3 cellular contexts compared by ENCODE assay signal in genomic region chr6:52482903-52483670, GRCh38.
TF ChIP-seq lines count a peak whose summit lies in the region.

No MANE protein-coding gene starts in this region.

TF ChIP-seq in SK-N-SH treated with all-trans-retinoic acid at 6 μM for 48 hours, 23 proteins besides CTCF, POLR2A, EP300 and RAD21 (continued from another document and continues in another):
- TF ChIP-seq GLIS3 (CRISPR knock-in tag; IDR thresholded peaks at IDR 0.05) (no peak), BACH2 (CRISPR knock-in tag; IDR thresholded peaks at IDR 0.05; ENCODE audit: borderline replicate concordance) (no peak), OSR1 (CRISPR knock-in tag; IDR thresholded peaks at IDR 0.05) (no peak), ARNTL (CRISPR knock-in tag; IDR thresholded peaks at IDR 0.05; ENCODE audit: borderline replicate concordance, low read depth) (no peak), TCF4 (CRISPR knock-in tag; IDR thresholded peaks at IDR 0.05; ENCODE audit: borderline replicate concordance) (no peak), ZFP3 (CRISPR knock-in tag; IDR thresholded peaks at IDR 0.05) (no peak), PPARA (CRISPR knock-in tag; IDR thresholded peaks at IDR 0.05; ENCODE audit: borderline replicate concordance) (no peak), ZNF565 (CRISPR knock-in tag; conservative IDR thresholded peaks at IDR 0.05; ENCODE audit: low read depth) (no peak), CSRNP3 (CRISPR knock-in tag; IDR thresholded peaks at IDR 0.05) (no peak), SNAI2 (CRISPR knock-in tag; IDR thresholded peaks at IDR 0.05) (no peak), ZFP30 (CRISPR knock-in tag; IDR thresholded peaks at IDR 0.05) (no peak), CSDC2 (CRISPR knock-in tag; IDR thresholded peaks at IDR 0.05) (no peak), CREB5 (CRISPR knock-in tag; IDR thresholded peaks at IDR 0.05; ENCODE audit: low read depth) (peak; percentile 63; the same call in 1 of the 2 replicates), ZC3H10 (CRISPR knock-in tag; IDR thresholded peaks at IDR 0.05) (no peak), ZNF8 (CRISPR knock-in tag; IDR thresholded peaks at IDR 0.05) (no peak), ESRRG (CRISPR knock-in tag; IDR thresholded peaks at IDR 0.05) (no peak), TOX (CRISPR knock-in tag; IDR thresholded peaks at IDR 0.05; ENCODE audit: borderline replicate concordance) (no peak), POU6F1 (CRISPR knock-in tag; IDR thresholded peaks at IDR 0.05; ENCODE audit: borderline replicate concordance, low read depth) (no peak)

TF ChIP-seq in SK-N-SH, 30 proteins besides CTCF, POLR2A, EP300 and RAD21 (continued from another document):
- no peak for TF ChIP-seq MAX (IDR thresholded peaks at IDR 0.05; ENCODE audit: low read depth)
- TF ChIP-seq REST (IDR thresholded peaks at IDR 0.05; ENCODE audit: low read depth, low read length) = no peak
- TF ChIP-seq ZBTB33 (IDR thresholded peaks at IDR 0.05; ENCODE audit: borderline replicate concordance, low read depth) = no peak
- no peak for TF ChIP-seq IRF3 (IDR thresholded peaks at IDR 0.05; ENCODE audit: low read depth, low read length)
- no peak for TF ChIP-seq NRF1 (IDR thresholded peaks at IDR 0.05; ENCODE audit: low read depth, low read length)
- no peak for TF ChIP-seq POLR2AphosphoS5 (IDR thresholded peaks at IDR 0.05; ENCODE audit: low read depth, low read length)
- no peak for TF ChIP-seq RXRA (IDR thresholded peaks at IDR 0.05; ENCODE audit: borderline replicate concordance, low read depth)

TF ChIP-seq in endothelial cell of umbilical vein, 7 proteins besides CTCF, POLR2A, EP300 and RAD21 (continued from another document):
- no peak for TF ChIP-seq EZH2 (IDR thresholded peaks at IDR 0.05; ENCODE audit: borderline replicate concordance, low read depth, low read length, severe bottlenecking)
- peak; percentile 50 for TF ChIP-seq GATA2 (IDR thresholded peaks at IDR 0.05; ENCODE audit: insufficient read depth, insufficient read length, low read depth, low read length)
- TF ChIP-seq POLR2AphosphoS5 (IDR thresholded peaks at IDR 0.05; ENCODE audit: insufficient read depth, low read depth, low read length) = no peak
- no peak for TF ChIP-seq MAX (IDR thresholded peaks at IDR 0.05; ENCODE audit: insufficient read depth, insufficient read length)
- TF ChIP-seq FOS (IDR thresholded peaks at IDR 0.05; ENCODE audit: borderline replicate concordance, insufficient read depth, low read length) = no peak
- TF ChIP-seq JUN (IDR thresholded peaks at IDR 0.05; ENCODE audit: borderline replicate concordance, insufficient read depth, insufficient read length, low read depth) = no peak
